8 cellular contexts compared by ENCODE assay signal in the genomic region with DNA sequence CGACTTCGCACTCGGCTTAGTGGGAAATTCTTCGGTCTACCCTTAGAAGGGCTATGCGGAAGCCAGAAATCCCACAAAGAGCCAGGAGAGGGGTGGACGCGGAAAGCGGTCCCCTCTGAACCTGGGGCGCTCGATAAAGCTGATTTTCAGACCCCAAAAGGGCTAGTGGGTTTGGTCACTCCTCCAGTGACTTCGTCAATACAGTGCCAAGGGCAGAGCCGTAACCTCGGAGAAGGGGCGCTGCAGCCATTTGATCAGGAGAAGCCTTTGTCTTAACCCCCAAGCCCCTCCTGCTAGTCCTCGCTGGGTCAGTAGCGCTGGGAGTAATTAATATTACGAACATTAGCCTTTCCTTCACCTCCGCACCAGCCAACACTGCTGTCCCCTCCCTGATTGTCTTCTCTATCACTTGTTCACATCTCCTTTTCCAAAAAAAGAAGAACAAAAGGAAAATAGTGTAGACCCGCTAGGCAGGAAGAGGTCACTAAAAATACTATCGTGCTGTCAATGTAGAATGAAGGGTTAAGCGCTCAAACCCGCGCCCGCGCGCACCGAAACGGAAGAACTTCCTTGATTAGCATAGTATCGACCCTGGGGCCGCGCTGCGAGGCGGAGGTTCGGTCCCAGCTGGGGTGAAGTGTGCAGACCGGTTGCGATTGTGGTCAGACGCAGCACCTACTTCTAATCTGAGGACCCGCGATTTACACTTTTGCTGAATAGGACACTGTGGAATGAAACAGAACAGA.
DNase-seq lines count a peak whose midpoint lies in the region; ATAC-seq and TF ChIP-seq lines count a peak whose summit lies in the region.

No MANE protein-coding gene starts in this region.

- H3K27ac Mint-ChIP-seq in naive thymus-derived CD4-positive, alpha-beta T cell: peak overlapping the region in 8 of 9 donors; percentile 33 to 89 (median 50)

- peaks cover 32% of the 10 kb centered on the region for H3K4me1 Mint-ChIP-seq in activated T-cell treated with anti-CD3 and anti-CD28 coated beads, Interleukin-2, amount 50 U/mL, for 4 hours (ENCODE audit: low read depth)
- H3K4me1 Mint-ChIP-seq in naive thymus-derived CD4-positive, alpha-beta T cell: peaks cover 18 to 37% (median 24%) of the 10 kb centered on the region in 7 donors

- WGBS in esophagus squamous epithelium, 2 donors: 0 to 2% methylated on average over 11 to 31 of the region's 39 CpGs

- no peaks in the 10 kb centered on the region for H3K9me3 Mint-ChIP-seq in activated T-cell treated with anti-CD3 and anti-CD28 coated beads, Interleukin-2, amount 50 U/mL, for 4 hours
- H3K9me3 Mint-ChIP-seq in naive thymus-derived CD4-positive, alpha-beta T cell: no peaks in the 10 kb centered on the region

- TF ChIP-seq POLR2A in esophagus squamous epithelium (IDR thresholded peaks at IDR 0.05): no peak

- POLR2A ChIA-PET in naive thymus-derived CD4-positive, alpha-beta T cell (lab: Charles Lee): interaction anchor here (1.5 kb wide), 1 partner anchor 63 kb away, joined by 4 read pairs; a partner anchor contains a TSS

- peak; percentile 34 for ATAC-seq in HG02678 (IDR thresholded peaks at IDR 0.05; ENCODE audit: unreplicated experiment)
- ATAC-seq in activated T-cell treated with anti-CD3 and anti-CD28 coated beads, Interleukin-2, amount 50 U/mL, for 4 hours: peak; percentile 16 to 28
- ATAC-seq in naive thymus-derived CD4-positive, alpha-beta T cell: peak; percentile 28

- H3K27ac ChIP-seq in esophagus squamous epithelium (peak overlapping the region in 3 of 4 donors; percentile 68 to 77 (median 74)), subcutaneous abdominal adipose tissue (ENCODE audit: low read depth, low read length) (peak overlapping the region; percentile 43)
- H3K27ac ChIP-seq in naive thymus-derived CD4-positive, alpha-beta T cell (ENCODE audit: low read depth, low read length): peak overlapping the region; percentile 54

- H3K4me3 ChIP-seq in GM06990 (replicated peaks; ENCODE audit: low read depth, low read length): peak overlapping the region; percentile 67
- H3K4me3 ChIP-seq in esophagus squamous epithelium: peak overlapping the region; percentile 44 to 76 (median 62)
- H3K4me3 ChIP-seq in naive thymus-derived CD4-positive, alpha-beta T cell (ENCODE audit: low read length): peak overlapping the region; percentile 74
- H3K4me3 ChIP-seq in subcutaneous abdominal adipose tissue (ENCODE audit: low read depth in 1 of 5, low read length in 5 of 5): peak overlapping the region; percentile 74 to 91 (median 88)

- H3K27me3 ChIP-seq in GM06990 (replicated peaks; ENCODE audit: control insufficient read depth, insufficient read depth, low read length) (peaks cover 8% of the 10 kb centered on the region), esophagus squamous epithelium (peaks cover 0 to 50% (median 0%) of the 10 kb centered on the region in 4 donors), subcutaneous abdominal adipose tissue (ENCODE audit: control insufficient read depth in 5 of 5, insufficient read depth in 4 of 5, low read length in 5 of 5) (no peaks in the 10 kb centered on the region)
- H3K27me3 ChIP-seq in naive thymus-derived CD4-positive, alpha-beta T cell (ENCODE audit: control insufficient read depth in 2 of 2, insufficient read depth in 2 of 2, low read length in 2 of 2): no peaks in the 10 kb centered on the region

- no peaks in the 10 kb centered on the region for H3K36me3 Mint-ChIP-seq in activated T-cell treated with anti-CD3 and anti-CD28 coated beads, Interleukin-2, amount 50 U/mL, for 4 hours (ENCODE audit: insufficient read depth)
- no peaks in the 10 kb centered on the region for H3K36me3 Mint-ChIP-seq in naive thymus-derived CD4-positive, alpha-beta T cell

- DNase-seq in GM06990 (ENCODE audit: extremely low read depth, insufficient read length): peak; percentile 35
- DNase-seq in NCI-H524 treated with DMSO at 0.1 percent for 48 hours (lab: John Stamatoyannopoulos, UW): peak; percentile 34
- DNase-seq in activated T-cell treated with anti-CD3 and anti-CD28 coated beads, Interleukin-2, amount 50 U/mL, for 4 hours: peak; percentile 27
- peak; percentile 2 for DNase-seq in esophagus squamous epithelium (lab: John Stamatoyannopoulos, UW)
- DNase-seq in naive thymus-derived CD4-positive, alpha-beta T cell: peak in 8 of 9 donors; percentile 24 to 57 (median 34)
- no peak for DNase-seq in SW480 (ENCODE audit: low spot score)

- H3K36me3 ChIP-seq in GM06990 (ENCODE audit: control insufficient read depth, insufficient read depth, low read length) (no peaks in the 10 kb centered on the region), esophagus squamous epithelium (no peaks in the 10 kb centered on the region), subcutaneous abdominal adipose tissue (ENCODE audit: control insufficient read depth in 5 of 5, insufficient read depth in 5 of 5, low read length in 5 of 5) (no peaks in the 10 kb centered on the region)
- H3K36me3 ChIP-seq in naive thymus-derived CD4-positive, alpha-beta T cell (ENCODE audit: control insufficient read depth in 2 of 3, insufficient read depth in 3 of 3, low read length in 3 of 3): no peaks in the 10 kb centered on the region

- peak overlapping the region; percentile 79 for H3K4me3 Mint-ChIP-seq in activated T-cell treated with anti-CD3 and anti-CD28 coated beads, Interleukin-2, amount 50 U/mL, for 4 hours
- H3K4me3 Mint-ChIP-seq in naive thymus-derived CD4-positive, alpha-beta T cell: peak overlapping the region; percentile 89 to 99 (median 94)

- H3K4me1 ChIP-seq in esophagus squamous epithelium (peaks cover 8 to 43% (median 14%) of the 10 kb centered on the region in 3 donors), subcutaneous abdominal adipose tissue (ENCODE audit: control insufficient read depth in 5 of 5, insufficient read depth in 5 of 5, low read length in 5 of 5) (peaks cover 2 to 39% (median 30%) of the 10 kb centered on the region in 5 donors)
- no peaks in the 10 kb centered on the region for H3K4me1 ChIP-seq in naive thymus-derived CD4-positive, alpha-beta T cell (ENCODE audit: control insufficient read depth in 2 of 2, insufficient read depth in 2 of 2, low read length in 2 of 2)

- intact Hi-C loops in esophagus squamous epithelium (cut with DNase I): no loop called here
- intact Hi-C loops in naive thymus-derived CD4-positive, alpha-beta T cell (cut with micrococcal nuclease): loop anchor here (1.0 to 10.0 kb wide), 13 partner anchors 34 to 1851 kb away; a partner anchor contains a TSS

- peak overlapping the region; percentile 36 to 77 (median 68) for H3K9ac ChIP-seq in subcutaneous abdominal adipose tissue (ENCODE audit: low read length in 5 of 5)

- no peaks in the 10 kb centered on the region for H3K9me3 ChIP-seq in esophagus squamous epithelium
- H3K9me3 ChIP-seq in naive thymus-derived CD4-positive, alpha-beta T cell (ENCODE audit: control insufficient read depth in 2 of 3, low read length in 3 of 3): no peaks in the 10 kb centered on the region
- H3K9me3 ChIP-seq in subcutaneous abdominal adipose tissue (ENCODE audit: control insufficient read depth in 5 of 5, low read length in 5 of 5): no peaks in the 10 kb centered on the region

- TF ChIP-seq CTCF in GM06990 (IDR thresholded peaks at IDR 0.05; ENCODE audit: insufficient read depth, low read length, poor library complexity, severe bottlenecking) (no peak), esophagus squamous epithelium (IDR thresholded peaks at IDR 0.05) (no peak)

- peaks cover 29% of the 10 kb centered on the region for H3K27me3 Mint-ChIP-seq in activated T-cell treated with anti-CD3 and anti-CD28 coated beads, Interleukin-2, amount 50 U/mL, for 4 hours (ENCODE audit: low read depth)
- peaks cover 0 to 64% (median 0%) of the 10 kb centered on the region in 5 donors for H3K27me3 Mint-ChIP-seq in naive thymus-derived CD4-positive, alpha-beta T cell

- CTCF ChIA-PET in naive thymus-derived CD4-positive, alpha-beta T cell (lab: Charles Lee): interaction anchor here (0.6 kb wide), 1 partner anchor 28 kb away, joined by 3 read pairs; no protein-coding TSS in a partner anchor
